Comparison of ENCODE assay signal across 1 cellular context in genomic region chrX:5916945-5917344, GRCh38.
TF ChIP-seq lines count a peak whose summit lies in the region.

No MANE protein-coding gene starts in this region.

TF ChIP-seq in GM12878, 131 proteins besides CTCF, POLR2A, EP300 and RAD21 (continued from another document):
- TF ChIP-seq MAX (IDR thresholded peaks at IDR 0.05; ENCODE audit: low read depth, low read length) (no peak), NR2C2 (IDR thresholded peaks at IDR 0.05; ENCODE audit: borderline replicate concordance, control insufficient read depth, insufficient read length, low read depth) (no peak), JUNB (IDR thresholded peaks at IDR 0.05) (no peak), SMARCA5 (IDR thresholded peaks at IDR 0.05) (no peak), ZNF592 (IDR thresholded peaks at IDR 0.05) (no peak), ESRRA (IDR thresholded peaks at IDR 0.05; ENCODE audit: low read length) (no peak)
